1 cellular context compared by ENCODE assay signal in the genomic region with DNA sequence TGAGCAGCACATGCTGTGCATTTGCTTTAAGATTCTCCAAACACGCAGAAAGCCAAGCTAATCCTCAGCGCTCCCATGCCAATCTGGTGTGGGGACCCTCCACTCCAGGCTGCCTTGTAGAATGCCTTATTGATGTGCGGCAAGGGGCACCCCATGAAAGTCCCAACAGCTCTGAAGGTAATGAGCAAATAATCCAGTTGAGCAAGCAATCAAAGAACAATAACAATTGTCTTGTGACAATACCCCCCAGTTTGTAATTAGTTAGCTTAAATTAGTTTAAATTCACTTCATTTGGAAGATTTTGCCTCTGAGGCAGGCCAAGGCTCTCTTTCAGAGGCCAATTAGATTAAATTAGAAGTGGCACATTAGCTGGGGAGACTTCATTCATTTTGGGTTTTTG.
TF ChIP-seq lines count a peak whose summit lies in the region.

No MANE protein-coding gene starts in this region.

TF ChIP-seq in GM12878, 131 proteins besides CTCF, POLR2A, EP300 and RAD21 (continued from another document):
- TF ChIP-seq, protein P1, sequence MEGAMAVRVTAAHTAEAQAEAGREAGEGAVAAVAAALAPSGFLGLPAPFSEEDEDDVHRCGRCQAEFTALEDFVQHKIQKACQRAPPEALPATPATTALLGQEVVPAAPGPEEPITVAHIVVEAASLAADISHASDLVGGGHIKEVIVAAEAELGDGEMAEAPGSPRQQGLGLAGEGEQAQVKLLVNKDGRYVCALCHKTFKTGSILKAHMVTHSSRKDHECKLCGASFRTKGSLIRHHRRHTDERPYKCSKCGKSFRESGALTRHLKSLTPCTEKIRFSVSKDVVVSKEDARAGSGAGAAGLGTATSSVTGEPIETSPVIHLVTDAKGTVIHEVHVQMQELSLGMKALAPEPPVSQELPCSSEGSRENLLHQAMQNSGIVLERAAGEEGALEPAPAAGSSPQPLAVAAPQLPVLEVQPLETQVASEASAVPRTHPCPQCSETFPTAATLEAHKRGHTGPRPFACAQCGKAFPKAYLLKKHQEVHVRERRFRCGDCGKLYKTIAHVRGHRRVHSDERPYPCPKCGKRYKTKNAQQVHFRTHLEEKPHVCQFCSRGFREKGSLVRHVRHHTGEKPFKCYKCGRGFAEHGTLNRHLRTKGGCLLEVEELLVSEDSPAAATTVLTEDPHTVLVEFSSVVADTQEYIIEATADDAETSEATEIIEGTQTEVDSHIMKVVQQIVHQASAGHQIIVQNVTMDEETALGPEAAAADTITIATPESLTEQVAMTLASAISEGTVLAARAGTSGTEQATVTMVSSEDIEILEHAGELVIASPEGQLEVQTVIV (IDR thresholded peaks at IDR 0.05; ENCODE audit: borderline replicate concordance, partially characterized antibody): no peak
- TF ChIP-seq, protein P2, sequence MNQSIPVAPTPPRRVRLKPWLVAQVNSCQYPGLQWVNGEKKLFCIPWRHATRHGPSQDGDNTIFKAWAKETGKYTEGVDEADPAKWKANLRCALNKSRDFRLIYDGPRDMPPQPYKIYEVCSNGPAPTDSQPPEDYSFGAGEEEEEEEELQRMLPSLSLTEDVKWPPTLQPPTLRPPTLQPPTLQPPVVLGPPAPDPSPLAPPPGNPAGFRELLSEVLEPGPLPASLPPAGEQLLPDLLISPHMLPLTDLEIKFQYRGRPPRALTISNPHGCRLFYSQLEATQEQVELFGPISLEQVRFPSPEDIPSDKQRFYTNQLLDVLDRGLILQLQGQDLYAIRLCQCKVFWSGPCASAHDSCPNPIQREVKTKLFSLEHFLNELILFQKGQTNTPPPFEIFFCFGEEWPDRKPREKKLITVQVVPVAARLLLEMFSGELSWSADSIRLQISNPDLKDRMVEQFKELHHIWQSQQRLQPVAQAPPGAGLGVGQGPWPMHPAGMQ (IDR thresholded peaks at IDR 0.05; ENCODE audit: borderline replicate concordance): no peak
- TF ChIP-seq SP1 (IDR thresholded peaks at IDR 0.05; ENCODE audit: low read depth, low read length) (no peak), YY1 (IDR thresholded peaks at IDR 0.05; ENCODE audit: low read depth, low read length) (no peak), EZH2 (IDR thresholded peaks at IDR 0.05; ENCODE audit: borderline replicate concordance, control insufficient read depth, low read depth, low read length) (no peak), CHD4 (IDR thresholded peaks at IDR 0.05) (no peak), MTA3 (IDR thresholded peaks at IDR 0.05; ENCODE audit: borderline replicate concordance, low read length) (no peak), SMARCA5 (IDR thresholded peaks at IDR 0.05) (no peak), POU2F2 (IDR thresholded peaks at IDR 0.05; ENCODE audit: borderline replicate concordance, low read depth, low read length) (no peak), YBX1 (IDR thresholded peaks at IDR 0.05) (no peak), NR2C2 (IDR thresholded peaks at IDR 0.05; ENCODE audit: borderline replicate concordance, control insufficient read depth, insufficient read length, low read depth) (no peak), PAX5 (IDR thresholded peaks at IDR 0.05; ENCODE audit: borderline replicate concordance, low read depth, low read length) (no peak)
- TF ChIP-seq, protein P3, sequence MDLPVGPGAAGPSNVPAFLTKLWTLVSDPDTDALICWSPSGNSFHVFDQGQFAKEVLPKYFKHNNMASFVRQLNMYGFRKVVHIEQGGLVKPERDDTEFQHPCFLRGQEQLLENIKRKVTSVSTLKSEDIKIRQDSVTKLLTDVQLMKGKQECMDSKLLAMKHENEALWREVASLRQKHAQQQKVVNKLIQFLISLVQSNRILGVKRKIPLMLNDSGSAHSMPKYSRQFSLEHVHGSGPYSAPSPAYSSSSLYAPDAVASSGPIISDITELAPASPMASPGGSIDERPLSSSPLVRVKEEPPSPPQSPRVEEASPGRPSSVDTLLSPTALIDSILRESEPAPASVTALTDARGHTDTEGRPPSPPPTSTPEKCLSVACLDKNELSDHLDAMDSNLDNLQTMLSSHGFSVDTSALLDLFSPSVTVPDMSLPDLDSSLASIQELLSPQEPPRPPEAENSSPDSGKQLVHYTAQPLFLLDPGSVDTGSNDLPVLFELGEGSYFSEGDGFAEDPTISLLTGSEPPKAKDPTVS (IDR thresholded peaks at IDR 0.05; ENCODE audit: low read depth, low read length): no peak
- TF ChIP-seq, protein P4, sequence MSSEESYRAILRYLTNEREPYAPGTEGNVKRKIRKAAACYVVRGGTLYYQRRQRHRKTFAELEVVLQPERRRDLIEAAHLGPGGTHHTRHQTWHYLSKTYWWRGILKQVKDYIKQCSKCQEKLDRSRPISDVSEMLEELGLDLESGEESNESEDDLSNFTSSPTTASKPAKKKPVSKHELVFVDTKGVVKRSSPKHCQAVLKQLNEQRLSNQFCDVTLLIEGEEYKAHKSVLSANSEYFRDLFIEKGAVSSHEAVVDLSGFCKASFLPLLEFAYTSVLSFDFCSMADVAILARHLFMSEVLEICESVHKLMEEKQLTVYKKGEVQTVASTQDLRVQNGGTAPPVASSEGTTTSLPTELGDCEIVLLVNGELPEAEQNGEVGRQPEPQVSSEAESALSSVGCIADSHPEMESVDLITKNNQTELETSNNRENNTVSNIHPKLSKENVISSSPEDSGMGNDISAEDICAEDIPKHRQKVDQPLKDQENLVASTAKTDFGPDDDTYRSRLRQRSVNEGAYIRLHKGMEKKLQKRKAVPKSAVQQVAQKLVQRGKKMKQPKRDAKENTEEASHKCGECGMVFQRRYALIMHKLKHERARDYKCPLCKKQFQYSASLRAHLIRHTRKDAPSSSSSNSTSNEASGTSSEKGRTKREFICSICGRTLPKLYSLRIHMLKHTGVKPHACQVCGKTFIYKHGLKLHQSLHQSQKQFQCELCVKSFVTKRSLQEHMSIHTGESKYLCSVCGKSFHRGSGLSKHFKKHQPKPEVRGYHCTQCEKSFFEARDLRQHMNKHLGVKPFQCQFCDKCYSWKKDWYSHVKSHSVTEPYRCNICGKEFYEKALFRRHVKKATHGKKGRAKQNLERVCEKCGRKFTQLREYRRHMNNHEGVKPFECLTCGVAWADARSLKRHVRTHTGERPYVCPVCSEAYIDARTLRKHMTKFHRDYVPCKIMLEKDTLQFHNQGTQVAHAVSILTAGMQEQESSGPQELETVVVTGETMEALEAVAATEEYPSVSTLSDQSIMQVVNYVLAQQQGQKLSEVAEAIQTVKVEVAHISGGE (CRISPR knock-in tag; IDR thresholded peaks at IDR 0.05): no peak
- TF ChIP-seq, protein P5, sequence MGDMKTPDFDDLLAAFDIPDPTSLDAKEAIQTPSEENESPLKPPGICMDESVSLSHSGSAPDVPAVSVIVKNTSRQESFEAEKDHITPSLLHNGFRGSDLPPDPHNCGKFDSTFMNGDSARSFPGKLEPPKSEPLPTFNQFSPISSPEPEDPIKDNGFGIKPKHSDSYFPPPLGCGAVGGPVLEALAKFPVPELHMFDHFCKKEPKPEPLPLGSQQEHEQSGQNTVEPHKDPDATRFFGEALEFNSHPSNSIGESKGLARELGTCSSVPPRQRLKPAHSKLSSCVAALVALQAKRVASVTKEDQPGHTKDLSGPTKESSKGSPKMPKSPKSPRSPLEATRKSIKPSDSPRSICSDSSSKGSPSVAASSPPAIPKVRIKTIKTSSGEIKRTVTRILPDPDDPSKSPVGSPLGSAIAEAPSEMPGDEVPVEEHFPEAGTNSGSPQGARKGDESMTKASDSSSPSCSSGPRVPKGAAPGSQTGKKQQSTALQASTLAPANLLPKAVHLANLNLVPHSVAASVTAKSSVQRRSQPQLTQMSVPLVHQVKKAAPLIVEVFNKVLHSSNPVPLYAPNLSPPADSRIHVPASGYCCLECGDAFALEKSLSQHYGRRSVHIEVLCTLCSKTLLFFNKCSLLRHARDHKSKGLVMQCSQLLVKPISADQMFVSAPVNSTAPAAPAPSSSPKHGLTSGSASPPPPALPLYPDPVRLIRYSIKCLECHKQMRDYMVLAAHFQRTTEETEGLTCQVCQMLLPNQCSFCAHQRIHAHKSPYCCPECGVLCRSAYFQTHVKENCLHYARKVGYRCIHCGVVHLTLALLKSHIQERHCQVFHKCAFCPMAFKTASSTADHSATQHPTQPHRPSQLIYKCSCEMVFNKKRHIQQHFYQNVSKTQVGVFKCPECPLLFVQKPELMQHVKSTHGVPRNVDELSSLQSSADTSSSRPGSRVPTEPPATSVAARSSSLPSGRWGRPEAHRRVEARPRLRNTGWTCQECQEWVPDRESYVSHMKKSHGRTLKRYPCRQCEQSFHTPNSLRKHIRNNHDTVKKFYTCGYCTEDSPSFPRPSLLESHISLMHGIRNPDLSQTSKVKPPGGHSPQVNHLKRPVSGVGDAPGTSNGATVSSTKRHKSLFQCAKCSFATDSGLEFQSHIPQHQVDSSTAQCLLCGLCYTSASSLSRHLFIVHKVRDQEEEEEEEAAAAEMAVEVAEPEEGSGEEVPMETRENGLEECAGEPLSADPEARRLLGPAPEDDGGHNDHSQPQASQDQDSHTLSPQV (IDR thresholded peaks at IDR 0.05): no peak
- TF ChIP-seq, protein P6, sequence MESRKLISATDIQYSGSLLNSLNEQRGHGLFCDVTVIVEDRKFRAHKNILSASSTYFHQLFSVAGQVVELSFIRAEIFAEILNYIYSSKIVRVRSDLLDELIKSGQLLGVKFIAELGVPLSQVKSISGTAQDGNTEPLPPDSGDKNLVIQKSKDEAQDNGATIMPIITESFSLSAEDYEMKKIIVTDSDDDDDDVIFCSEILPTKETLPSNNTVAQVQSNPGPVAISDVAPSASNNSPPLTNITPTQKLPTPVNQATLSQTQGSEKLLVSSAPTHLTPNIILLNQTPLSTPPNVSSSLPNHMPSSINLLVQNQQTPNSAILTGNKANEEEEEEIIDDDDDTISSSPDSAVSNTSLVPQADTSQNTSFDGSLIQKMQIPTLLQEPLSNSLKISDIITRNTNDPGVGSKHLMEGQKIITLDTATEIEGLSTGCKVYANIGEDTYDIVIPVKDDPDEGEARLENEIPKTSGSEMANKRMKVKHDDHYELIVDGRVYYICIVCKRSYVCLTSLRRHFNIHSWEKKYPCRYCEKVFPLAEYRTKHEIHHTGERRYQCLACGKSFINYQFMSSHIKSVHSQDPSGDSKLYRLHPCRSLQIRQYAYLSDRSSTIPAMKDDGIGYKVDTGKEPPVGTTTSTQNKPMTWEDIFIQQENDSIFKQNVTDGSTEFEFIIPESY (IDR thresholded peaks at IDR 0.05): no peak
